ENCODE assay signal across 8 cellular contexts in genomic region chr3:129399145-129399894, GRCh38. TPM values are rescaled to one million over a fixed set of nuclear protein-coding genes. Genes with fewer than 3 reads are reported as not detected.
DNase-seq lines count a peak whose midpoint lies in the region; ATAC-seq and TF ChIP-seq lines count a peak whose summit lies in the region.

No MANE protein-coding gene starts in this region.

- H3K9me3 ChIP-seq in CD4-positive, CD25-positive, alpha-beta regulatory T cell (ENCODE audit: control insufficient read depth in 2 of 2, low read length in 2 of 2) = no peaks in the 10 kb centered on the region
- no peaks in the 10 kb centered on the region for H3K9me3 ChIP-seq in liver (ENCODE audit: control insufficient read depth in 4 of 4, low read length in 3 of 4)

- peak overlapping the region; percentile 58 to 93 for H3K9ac ChIP-seq in liver (ENCODE audit: low read depth in 1 of 2, low read length in 2 of 2)

- intact Hi-C loops in dorsolateral prefrontal cortex (cut with DNase I) = loop anchor here in 1 of 2 donors (5.0 kb wide), 1 partner anchor 33 kb away; no protein-coding TSS in a partner anchor

- no peaks in the 10 kb centered on the region for H3K27me3 ChIP-seq in CD4-positive, CD25-positive, alpha-beta regulatory T cell (ENCODE audit: control insufficient read depth, insufficient read depth, low read length)
- H3K27me3 ChIP-seq in dorsolateral prefrontal cortex (no peaks in the 10 kb centered on the region), liver (ENCODE audit: control insufficient read depth in 4 of 4, insufficient read depth in 4 of 4, low read length in 3 of 4) (no peaks in the 10 kb centered on the region)

- peak; percentile 62 to 98 (median 88) for TF ChIP-seq CTCF in dorsolateral prefrontal cortex (IDR thresholded peaks at IDR 0.05 in 54 of 56, conservative IDR thresholded peaks at IDR 0.05 in 2 of 56; ENCODE audit: low read depth in 1 of 56, partially characterized antibody in 56 of 56)
- TF ChIP-seq CTCF in liver (IDR thresholded peaks at IDR 0.05; ENCODE audit: low read depth, low read length, missing input control) = peak; percentile 77

- H3K4me3 Mint-ChIP-seq in CD4-positive, CD25-positive, alpha-beta regulatory T cell = peak overlapping the region; percentile 97 to 99 (median 98)

- H3K27me3 Mint-ChIP-seq in CD4-positive, CD25-positive, alpha-beta regulatory T cell = no peaks in the 10 kb centered on the region

- H3K4me1 ChIP-seq in CD4-positive, CD25-positive, alpha-beta regulatory T cell (ENCODE audit: control insufficient read depth, insufficient read depth, low read length, poor library complexity, severe bottlenecking) = peaks cover 21% of the 10 kb centered on the region
- H3K4me1 ChIP-seq in liver (ENCODE audit: control insufficient read depth in 4 of 4, insufficient read depth in 4 of 4, low read length in 3 of 4) = peaks cover 5 to 29% (median 22%) of the 10 kb centered on the region in 4 donors

- TF ChIP-seq RAD21 in liver (IDR thresholded peaks at IDR 0.05) = peak; percentile 69 to 77

- H3K9me3 Mint-ChIP-seq in CD4-positive, CD25-positive, alpha-beta regulatory T cell = peaks cover 0 to 1% (median 0%) of the 10 kb centered on the region in 7 donors

- H3K4me1 Mint-ChIP-seq in CD4-positive, CD25-positive, alpha-beta regulatory T cell = peaks cover 6 to 53% (median 39%) of the 10 kb centered on the region in 4 donors

- peak overlapping the region; percentile 89 for H3K27ac ChIP-seq in CD4-positive, CD25-positive, alpha-beta regulatory T cell (ENCODE audit: insufficient read depth, low read length, poor library complexity, severe bottlenecking)
- peak overlapping the region; percentile 83 to 99 (median 95) for H3K27ac ChIP-seq in dorsolateral prefrontal cortex
- H3K27ac ChIP-seq in liver (ENCODE audit: low read depth in 1 of 2, low read length in 2 of 2) = peak overlapping the region; percentile 81 to 83

- H3K36me3 Mint-ChIP-seq in CD4-positive, CD25-positive, alpha-beta regulatory T cell = peaks cover 20% of the 10 kb centered on the region

- peak overlapping the region; percentile 98 to 99 (median 98) for H3K27ac Mint-ChIP-seq in CD4-positive, CD25-positive, alpha-beta regulatory T cell

- peaks cover 12% of the 10 kb centered on the region for H3K36me3 ChIP-seq in CD4-positive, CD25-positive, alpha-beta regulatory T cell (ENCODE audit: control insufficient read depth, insufficient read depth, low read length)
- peaks cover 0 to 2% (median 0%) of the 10 kb centered on the region in 4 donors for H3K36me3 ChIP-seq in liver (ENCODE audit: control insufficient read depth in 4 of 4, insufficient read depth in 3 of 4, low read depth in 1 of 4, low read length in 3 of 4)

- peak; percentile 84 to 85 for ATAC-seq in CD4-positive, CD25-positive, alpha-beta regulatory T cell (ENCODE audit: low read depth in 2 of 2)
- ATAC-seq in GM19351 (IDR thresholded peaks at IDR 0.05; ENCODE audit: unreplicated experiment) = peak; percentile 81
- ATAC-seq in HG03520 (IDR thresholded peaks at IDR 0.05; ENCODE audit: unreplicated experiment) = peak; percentile 60

- peak; percentile 74 to 92 (median 84) for DNase-seq in CD4-positive, CD25-positive, alpha-beta regulatory T cell
- DNase-seq in NCI-H526 treated with DMSO at 0.1 percent for 48 hours (lab: John Stamatoyannopoulos, UW) (peak; percentile 97), dorsolateral prefrontal cortex (peak; percentile 59 to 90 (median 77))
- DNase-seq in activated CD4-positive, alpha-beta T cell treated with anti-CD3 and anti-CD28 coated beads, Interleukin-2, amount 50 U/mL, for 24 hours (ENCODE audit: low read depth in 1 of 2, low spot score in 1 of 2) = peak; percentile 28 to 77
- peak; percentile 83 for DNase-seq in stimulated activated CD4-positive, alpha-beta T cell treated with anti-CD3 and anti-CD28 coated beads, Interleukin-4, amount 100 ng/mL, for 24 hours

- under 1% methylated on average over 25 of the region's 25 CpGs for WGBS in liver

- peak overlapping the region; percentile 98 for H3K4me3 ChIP-seq in CD4-positive, CD25-positive, alpha-beta regulatory T cell (ENCODE audit: low read depth, low read length)
- H3K4me3 ChIP-seq in dorsolateral prefrontal cortex (peak overlapping the region; percentile 67 to 99 (median 92)), liver (ENCODE audit: low read depth in 1 of 3, low read length in 3 of 3) (peak overlapping the region; percentile 33 to 82 (median 51))

TF ChIP-seq in liver, 16 proteins besides CTCF, POLR2A, EP300 and RAD21:
- TF ChIP-seq SP1 (IDR thresholded peaks at IDR 0.05) = no peak
- TF ChIP-seq MAX (IDR thresholded peaks at IDR 0.05) = peak; percentile 91
- TF ChIP-seq YY1 (IDR thresholded peaks at IDR 0.05) = peak; percentile 50
- TF ChIP-seq RXRA (IDR thresholded peaks at IDR 0.05) = peak; percentile 48 to 58
- peak; percentile 93 to 96 for TF ChIP-seq GABPA (IDR thresholded peaks at IDR 0.05 in 1 of 2, conservative IDR thresholded peaks at IDR 0.05 in 1 of 2)
- no peak for TF ChIP-seq ATF3 (IDR thresholded peaks at IDR 0.05)
- TF ChIP-seq FOXA1 (IDR thresholded peaks at IDR 0.05) = peak; percentile 24
- TF ChIP-seq TAF1 (conservative IDR thresholded peaks at IDR 0.05) = no peak
- peak in 1 of 2 donors; percentile 13 for TF ChIP-seq JUND (IDR thresholded peaks at IDR 0.05)
- TF ChIP-seq REST (IDR thresholded peaks at IDR 0.05) = peak; percentile 27
- no peak for TF ChIP-seq ZBTB33 (IDR thresholded peaks at IDR 0.05)
- TF ChIP-seq FOXA2 (IDR thresholded peaks at IDR 0.05) = peak; percentile 60
- TF ChIP-seq HNF4A (conservative IDR thresholded peaks at IDR 0.05) = peak in 1 of 2 donors; percentile 50
- TF ChIP-seq EGR1 (IDR thresholded peaks at IDR 0.05; ENCODE audit: low read depth in 2 of 2) = peak; percentile 87 to 94
- no peak for TF ChIP-seq HNF4G (IDR thresholded peaks at IDR 0.05)
- TF ChIP-seq NR2F2 (IDR thresholded peaks at IDR 0.05) = peak; percentile 81

RNA-seq across cellular contexts. Expression of gene EFCAB12, which starts 29.1 kb away (rescaled TPM):
- 2.2 TPM for total RNA-seq in CD4-positive, CD25-positive, alpha-beta regulatory T cell
- under 1 TPM in 3 of 4 donors, not detected in 1; 0.05 to 0.13 (median 0.05) TPM for polyA plus RNA-seq in CD4-positive, CD25-positive, alpha-beta regulatory T cell
- total RNA-seq in dorsolateral prefrontal cortex = 1 to 10 TPM; 2.0 to 10.0 (median 4.5) TPM
- total RNA-seq in liver = under 1 TPM; 0.37 to 0.67 TPM
- 1 to 10 TPM in 1 of 2 donors, under 1 TPM in 1; 0.62 to 2.4 TPM for polyA plus RNA-seq in liver

RNA-seq across cellular contexts. Expression of gene MBD4, which starts 40.4 kb away (rescaled TPM):
- total RNA-seq in CD4-positive, CD25-positive, alpha-beta regulatory T cell = 44.6 TPM
- 10 to 100 TPM; 37.0 to 46.7 (median 42.3) TPM for polyA plus RNA-seq in CD4-positive, CD25-positive, alpha-beta regulatory T cell
- total RNA-seq in dorsolateral prefrontal cortex (10 to 100 TPM; 23.7 to 45.4 (median 31.5) TPM), liver (10 to 100 TPM; 16.9 to 17.1 TPM)
- polyA plus RNA-seq in liver = 10 to 100 TPM; 17.4 to 24.8 TPM

RNA-seq across cellular contexts. Expression of gene IFT122, which starts 40.7 kb away (rescaled TPM):
- 19.3 TPM for total RNA-seq in CD4-positive, CD25-positive, alpha-beta regulatory T cell
- 1 to 10 TPM; 2.5 to 5.3 (median 3.8) TPM for polyA plus RNA-seq in CD4-positive, CD25-positive, alpha-beta regulatory T cell
- total RNA-seq in dorsolateral prefrontal cortex = 10 to 100 TPM; 38.5 to 96.5 (median 58.5) TPM
- total RNA-seq in liver = 10 to 100 TPM; 14.9 to 25.8 TPM
- 1 to 10 TPM; 3.3 to 6.3 TPM for polyA plus RNA-seq in liver

Comparison
In these comparisons a context has a peak if more than half of its experiments do, and no peak if none do; other contexts are left out.
1. Peak in every context shown above with its lines: DNase-seq, ATAC-seq, H3K4me3 ChIP-seq and H3K27ac ChIP-seq.